Comparison of ENCODE assay signal across 24 cellular contexts in genomic region chr3:15083190-15083700, GRCh38. TPM values are rescaled to one million over a fixed set of nuclear protein-coding genes. Genes with fewer than 3 reads are reported as not detected.
DNase-seq lines count a peak whose midpoint lies in the region; ATAC-seq and TF ChIP-seq lines count a peak whose summit lies in the region.
"Had no signal": no experiment of that assay in that cellular context is flagged by ENCODE, and none has a peak within 500 bp of the region (broad histone marks: within the 10 kb centered on the region; RNA-seq: fewer than 3 reads in every experiment).

No MANE protein-coding gene starts in this region.

- no peaks in the 10 kb centered on the region for H3K9me3 ChIP-seq in lower lobe of right lung
- H3K9me3 ChIP-seq: BLaER1 treated with 17β-estradiol and CSF1 and Interleukin-3, amounts not matched to agents 10 nM and 100 nM; Caco-2; HAP-1; Peyer's patch; SJCRH30 had no signal

- peaks cover 12 to 20% of the 10 kb centered on the region in 2 donors for H3K36me3 Mint-ChIP-seq in activated T-cell treated with anti-CD3 and anti-CD28 coated beads, Interleukin-2, amount 50 U/mL, for 72 hours (ENCODE audit: insufficient read depth in 2 of 2)
- H3K36me3 Mint-ChIP-seq in endothelial cell (ENCODE audit: low read depth, unreplicated experiment): peaks cover 44% of the 10 kb centered on the region
- H3K36me3 Mint-ChIP-seq in type B pancreatic cell: peaks cover 32% of the 10 kb centered on the region

- no peaks in the 10 kb centered on the region for H3K4me1 Mint-ChIP-seq in activated T-cell treated with anti-CD3 and anti-CD28 coated beads, Interleukin-2, amount 50 U/mL, for 72 hours (ENCODE audit: low read depth)
- H3K4me1 Mint-ChIP-seq in endothelial cell (ENCODE audit: unreplicated experiment) (no peaks in the 10 kb centered on the region), type B pancreatic cell (ENCODE audit: unreplicated experiment) (no peaks in the 10 kb centered on the region)
- H3K4me1 Mint-ChIP-seq: GM23338 had no signal

- no peak overlapping the region for H3K4me3 ChIP-seq in lower lobe of right lung
- H3K4me3 ChIP-seq: BLaER1 treated with 17β-estradiol and CSF1 and Interleukin-3, amounts not matched to agents 10 nM and 100 nM; GM23338; HAP-1; Peyer's patch; SJCRH30 had no signal

- H3K4me3 Mint-ChIP-seq in activated T-cell treated with anti-CD3 and anti-CD28 coated beads, Interleukin-2, amount 50 U/mL, for 72 hours: no peak overlapping the region
- H3K4me3 Mint-ChIP-seq in endothelial cell (ENCODE audit: unreplicated experiment) (no peak overlapping the region), type B pancreatic cell (no peak overlapping the region)
- H3K4me3 Mint-ChIP-seq: CD4-positive, alpha-beta memory T cell; GM23338 had no signal

- peak overlapping the region; percentile 2 for H3K27ac Mint-ChIP-seq in activated T-cell treated with anti-CD3 and anti-CD28 coated beads, Interleukin-2, amount 50 U/mL, for 72 hours
- peak overlapping the region; percentile 34 for H3K27ac Mint-ChIP-seq in endothelial cell (ENCODE audit: unreplicated experiment)
- H3K27ac Mint-ChIP-seq in type B pancreatic cell: no peak overlapping the region
- H3K27ac Mint-ChIP-seq: GM23338 had no signal

- no peak for ATAC-seq in activated T-cell treated with anti-CD3 and anti-CD28 coated beads, Interleukin-2, amount 50 U/mL, for 72 hours (replicated peaks in 1 of 2)
- ATAC-seq in lower lobe of right lung (no peak), foreskin keratinocyte (no peak)
- ATAC-seq: GM23338 had no signal

- H3K27ac ChIP-seq in lower lobe of right lung (peak overlapping the region; percentile 71), foreskin keratinocyte (no peak overlapping the region)
- H3K27ac ChIP-seq: 22Rv1, KMS-11, Peyer's patch, SJCRH30 had no signal

- no peak for TF ChIP-seq CTCF in endothelial cell (IDR thresholded peaks at IDR 0.05; ENCODE audit: unreplicated experiment)
- no peak for TF ChIP-seq CTCF in lower lobe of right lung (IDR thresholded peaks at IDR 0.05)
- TF ChIP-seq CTCF in foreskin keratinocyte (conservative IDR thresholded peaks at IDR 0.05): no peak
- no peak for TF ChIP-seq CTCF in type B pancreatic cell (conservative IDR thresholded peaks at IDR 0.05)

- intact Hi-C loops in lower lobe of right lung (cut with DNase I): no loop called here

- H3K4me1 ChIP-seq in lower lobe of right lung (peaks cover 8% of the 10 kb centered on the region), foreskin keratinocyte (no peaks in the 10 kb centered on the region)
- H3K4me1 ChIP-seq: Caco-2, HAP-1, Peyer's patch, SJCRH30 had no signal

- H3K9me3 Mint-ChIP-seq in activated T-cell treated with anti-CD3 and anti-CD28 coated beads, Interleukin-2, amount 50 U/mL, for 72 hours: no peaks in the 10 kb centered on the region
- no peaks in the 10 kb centered on the region for H3K9me3 Mint-ChIP-seq in endothelial cell (ENCODE audit: unreplicated experiment)
- H3K9me3 Mint-ChIP-seq in type B pancreatic cell: no peaks in the 10 kb centered on the region
- H3K9me3 Mint-ChIP-seq: CD4-positive, alpha-beta memory T cell; GM23338 had no signal

- H3K27me3 ChIP-seq in lower lobe of right lung (ENCODE audit: low read depth) (no peaks in the 10 kb centered on the region), foreskin keratinocyte (no peaks in the 10 kb centered on the region)
- H3K27me3 ChIP-seq: BLaER1 treated with 17β-estradiol and CSF1 and Interleukin-3, amounts not matched to agents 10 nM and 100 nM; Peyer's patch; SJCRH30 had no signal

- DNase-seq in activated T-cell treated with anti-CD3 and anti-CD28 coated beads, Interleukin-2, amount 50 U/mL, for 72 hours: no peak
- no peak for DNase-seq in activated T-cell treated with anti-CD3 and anti-CD28 coated beads for 4 hours
- no peak for DNase-seq in endothelial cell (ENCODE audit: low spot score)
- DNase-seq in lower lobe of right lung: no peak
- no peak for DNase-seq in stimulated activated CD4-positive, alpha-beta T cell treated with anti-CD3 and anti-CD28 coated beads, Interleukin-4, amount 100 ng/mL, for 4 hours
- DNase-seq in foreskin keratinocyte: no peak
- DNase-seq in type B pancreatic cell (ENCODE audit: extremely low spot score, unreplicated experiment): no peak
- no peak for DNase-seq in stimulated activated CD4-positive, alpha-beta T cell treated with anti-CD3 and anti-CD28 coated beads, Interleukin-2, amount 100 ng/mL, for 48 hours
- DNase-seq: Caco-2; CD4-positive, alpha-beta memory T cell; MV-4-11; NCI-H1694; NCI-H2081; NCI-H2171; NCI-H345; NCI-H524; NCI-H774; Peyer's patch; SJCRH30 had no signal

- H3K36me3 ChIP-seq in lower lobe of right lung: peaks cover 99% of the 10 kb centered on the region

- H3K27me3 Mint-ChIP-seq in activated T-cell treated with anti-CD3 and anti-CD28 coated beads, Interleukin-2, amount 50 U/mL, for 72 hours (ENCODE audit: low read depth): no peaks in the 10 kb centered on the region
- H3K27me3 Mint-ChIP-seq in endothelial cell (ENCODE audit: unreplicated experiment) (no peaks in the 10 kb centered on the region), type B pancreatic cell (no peaks in the 10 kb centered on the region)
- H3K27me3 Mint-ChIP-seq: CD4-positive, alpha-beta memory T cell had no signal

RNA-seq across cellular contexts. Expression of gene RBSN, which starts 15.7 kb away (rescaled TPM):
- 10 to 100 TPM; 13.0 to 15.4 TPM for total RNA-seq in activated T-cell treated with anti-CD3 and anti-CD28 coated beads, Interleukin-2, amount 50 U/mL, for 72 hours
- total RNA-seq in endothelial cell (ENCODE audit: unreplicated experiment) (25.7 TPM), lower lobe of right lung (29.7 TPM), foreskin keratinocyte (20.2 and 20.9 TPM in 2 replicates), type B pancreatic cell (ENCODE audit: low replicate concordance) (20.5 and 29.1 TPM in 2 replicates)
- 5.8 and 5.9 TPM in 2 replicates for polyA plus RNA-seq in foreskin keratinocyte

RNA-seq across cellular contexts. Expression of gene MRPS25, which starts 18.1 kb away (rescaled TPM):
- total RNA-seq in activated T-cell treated with anti-CD3 and anti-CD28 coated beads, Interleukin-2, amount 50 U/mL, for 72 hours: 10 to 100 TPM; 40.7 to 40.9 TPM
- total RNA-seq in endothelial cell (ENCODE audit: unreplicated experiment) (36.4 TPM), lower lobe of right lung (73.5 TPM), foreskin keratinocyte (38.9 and 42.5 TPM in 2 replicates), type B pancreatic cell (ENCODE audit: low replicate concordance) (71.7 and 79.7 TPM in 2 replicates)
- 56.8 and 61.9 TPM in 2 replicates for polyA plus RNA-seq in foreskin keratinocyte
